In genomic region chr4:119684463-119684862, GRCh38 we compare ENCODE assay signal across 2 cellular contexts.
A peak's percentile ranks its signal among the peaks of the same experiment; 100 is the strongest.
TF ChIP-seq lines count a peak whose summit lies in the region.

No MANE protein-coding gene starts in this region.

TF ChIP-seq in liver, 16 proteins besides CTCF, POLR2A, EP300 and RAD21 (continued from another document):
- no peak for TF ChIP-seq ZBTB33 (IDR thresholded peaks at IDR 0.05)
- peak; percentile 37 to 65 for TF ChIP-seq HNF4A (conservative IDR thresholded peaks at IDR 0.05)
- TF ChIP-seq REST (IDR thresholded peaks at IDR 0.05), result no peak
- TF ChIP-seq NR2F2 (IDR thresholded peaks at IDR 0.05), result no peak
- TF ChIP-seq RXRA (IDR thresholded peaks at IDR 0.05), result peak in 1 of 2 donors; percentile 62
- TF ChIP-seq FOXA1 (IDR thresholded peaks at IDR 0.05), result no peak
- no peak for TF ChIP-seq YY1 (IDR thresholded peaks at IDR 0.05)
- TF ChIP-seq EGR1 (IDR thresholded peaks at IDR 0.05; ENCODE audit: low read depth in 2 of 2), result no peak
- TF ChIP-seq MAX (IDR thresholded peaks at IDR 0.05), result no peak
- no peak for TF ChIP-seq GABPA (IDR thresholded peaks at IDR 0.05 in 1 of 2, conservative IDR thresholded peaks at IDR 0.05 in 1 of 2)
- no peak for TF ChIP-seq TAF1 (conservative IDR thresholded peaks at IDR 0.05)
- TF ChIP-seq FOXA2 (IDR thresholded peaks at IDR 0.05), result peak; percentile 13
- no peak for TF ChIP-seq SP1 (IDR thresholded peaks at IDR 0.05)

TF ChIP-seq in HepG2, 621 proteins besides CTCF, POLR2A, EP300 and RAD21 (continued from another document):
- no peak for TF ChIP-seq CBX2 (IDR thresholded peaks at IDR 0.05; ENCODE audit: low read depth, low read length)
- no peak for TF ChIP-seq CBX2 (CRISPR knock-in tag; IDR thresholded peaks at IDR 0.05; ENCODE audit: low read depth)
- no peak for TF ChIP-seq ATF1 (CRISPR knock-in tag; IDR thresholded peaks at IDR 0.05)
- TF ChIP-seq ZNF225 (CRISPR knock-in tag; IDR thresholded peaks at IDR 0.05), result no peak
- TF ChIP-seq ZNF558 (CRISPR knock-in tag; IDR thresholded peaks at IDR 0.05; ENCODE audit: borderline replicate concordance), result no peak
- no peak for TF ChIP-seq PCBP2 (optimal IDR thresholded peaks at IDR 0.05; ENCODE audit: low read depth, low read length, poor library complexity, severe bottlenecking)
- TF ChIP-seq MZF1 (CRISPR knock-in tag; IDR thresholded peaks at IDR 0.05; ENCODE audit: borderline replicate concordance), result no peak
TF ChIP-seq in HepG2: peak in this region for 0.
